ENCODE assay signal across 7 cellular contexts in the genomic region with DNA sequence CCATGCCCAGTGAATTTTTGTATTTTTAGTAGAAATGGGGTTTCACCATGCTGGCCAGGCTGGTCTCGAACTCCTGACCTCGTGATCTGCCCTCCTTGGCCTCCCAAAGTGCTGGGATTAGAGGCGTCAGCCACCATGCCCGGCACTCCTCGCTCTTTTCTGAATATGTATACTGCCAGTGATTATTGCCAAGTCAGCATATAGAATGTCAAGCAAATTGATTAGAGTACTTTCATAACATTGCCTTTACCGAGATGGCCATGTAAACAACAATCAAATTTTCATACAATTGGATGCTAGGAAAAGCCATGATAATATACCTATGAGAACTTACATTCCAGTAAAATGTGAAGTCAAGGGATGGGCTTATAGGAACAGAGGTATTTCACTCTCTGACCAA. TPM values are rescaled to one million over a fixed set of nuclear protein-coding genes. Genes with fewer than 3 reads are reported as not detected.
DNase-seq lines count a peak whose midpoint lies in the region; ATAC-seq, FAIRE-seq and TF ChIP-seq lines count a peak whose summit lies in the region.
"Not testable (repeated sequence)": the region's sequence is repeated elsewhere in the genome, so short reads cannot be mapped to it uniquely, and the experiment has no call there.
"Had no signal": no experiment of that assay in that cellular context is flagged by ENCODE, and none has a peak within 500 bp of the region (broad histone marks: within the 10 kb centered on the region; RNA-seq: fewer than 3 reads in every experiment).

No MANE protein-coding gene starts in this region.

- H3K18ac ChIP-seq in IMR-90 (ENCODE audit: low read depth, low read length), result not testable (repeated sequence)

- ATAC-seq in IMR-90 (ENCODE audit: low read depth); activated T-cell treated with anti-CD3 and anti-CD28 coated beads, Interleukin-2, amount 50 U/mL, for 72 hours (replicated peaks in 1 of 2); K562; HepG2; stimulated activated naive B cell treated with anti-CD40 and anti-IgM and Interleukin-4, amounts not matched to agents 10 μg/mL and 1 μg/mL and 100 μg/mL, for 72 hours (replicated peaks): not testable (repeated sequence)

- not testable (repeated sequence) for H3K79me2 ChIP-seq in K562 (ENCODE audit: control insufficient read depth, insufficient read depth, low read length); HepG2 (ENCODE audit: insufficient read depth, low read length)

- not testable (repeated sequence) for H4K91ac ChIP-seq in IMR-90 (ENCODE audit: insufficient read depth, low read depth, low read length)

- peaks cover 2 to 11% of the 10 kb centered on the region in 2 donors for H3K36me3 Mint-ChIP-seq in activated T-cell treated with anti-CD3 and anti-CD28 coated beads, Interleukin-2, amount 50 U/mL, for 72 hours (ENCODE audit: insufficient read depth in 2 of 2)
- H3K36me3 Mint-ChIP-seq in stimulated activated naive B cell treated with anti-CD40 and anti-IgM and Interleukin-4, amounts not matched to agents 10 μg/mL and 1 μg/mL and 100 μg/mL, for 72 hours, result peaks cover 12 to 22% of the 10 kb centered on the region in 2 donors

- FAIRE-seq in GM12892 (lab: Jason Lieb, UNC), result peak; percentile 14
- FAIRE-seq in K562 (lab: Jason Lieb, UNC); HepG2 (lab: Jason Lieb, UNC): not testable (repeated sequence)

- H3K14ac ChIP-seq in IMR-90 (replicated peaks; ENCODE audit: low read depth, low read length), result not testable (repeated sequence)

- H2BK120ac ChIP-seq in IMR-90 (ENCODE audit: low read depth, low read length), result not testable (repeated sequence)

- WGBS in IMR-90 (ENCODE audit: extremely low coverage in 2 of 2, insufficient read length in 1 of 2), 2 experiments, result 20% methylated on average over 1 of the region's 6 CpGs; no CpG with 5 or more reads in 1 of the 2 experiments
- 0% methylated on average over 6 of the region's 6 CpGs for WGBS in K562 (ENCODE audit: insufficient coverage, low coverage, missing lambda C conversion rate)
- WGBS in HepG2 (ENCODE audit: low lambda C conversion rate), result 17% methylated on average over 6 of the region's 6 CpGs

- not testable (repeated sequence) for H3K4ac ChIP-seq in IMR-90 (ENCODE audit: low read depth, low read length)

- H2AK9ac ChIP-seq in IMR-90 (replicated peaks; ENCODE audit: low read depth, low read length, poor library complexity), result not testable (repeated sequence)

- H3K23ac ChIP-seq in IMR-90 (ENCODE audit: low read depth, low read length), result not testable (repeated sequence)

- not testable (repeated sequence) for DNase-seq in GM12892 (ENCODE audit: insufficient read length); IMR-90; activated T-cell treated with anti-CD3 and anti-CD28 coated beads, Interleukin-2, amount 50 U/mL, for 72 hours; K562 (ENCODE audit: extremely low read depth in 1 of 4, low spot score in 3 of 4); HepG2 (ENCODE audit: low spot score); stimulated activated naive B cell treated with anti-CD40 and anti-IgM and Interleukin-4, amounts not matched to agents 10 μg/mL and 1 μg/mL and 100 μg/mL, for 72 hours

- not testable (repeated sequence) for TF ChIP-seq EP300 in K562 (IDR thresholded peaks at IDR 0.05; ENCODE audit: low read length); HepG2 (IDR thresholded peaks at IDR 0.05; ENCODE audit: low read depth in 2 of 2, low read length in 2 of 2); HepG2 (CRISPR knock-in tag; IDR thresholded peaks at IDR 0.05; ENCODE audit: borderline replicate concordance)

- not testable (repeated sequence) for H2AFZ ChIP-seq in IMR-90 (replicated peaks; ENCODE audit: low read length, poor library complexity); K562 (ENCODE audit: low read depth, low read length); HepG2 (ENCODE audit: low read length)

- BruUV-seq in IMR-90 (replicated peaks; lab: Mats Ljungman, UMichigan); K562 (replicated peaks; lab: Mats Ljungman, UMichigan); HepG2 (replicated peaks; lab: Mats Ljungman, UMichigan): not testable (repeated sequence)

- not testable (repeated sequence) for H3K9ac ChIP-seq in IMR-90 (ENCODE audit: low read depth, low read length); K562 (ENCODE audit: insufficient read depth in 1 of 2, low read depth in 2 of 2, low read length in 2 of 2); HepG2 (ENCODE audit: insufficient read depth, low read depth, low read length)

- not testable (repeated sequence) for TF ChIP-seq CTCF in IMR-90 (conservative IDR thresholded peaks at IDR 0.05; ENCODE audit: low read depth, low read length); K562 (IDR thresholded peaks at IDR 0.05 in 2 of 3, conservative IDR thresholded peaks at IDR 0.05 in 1 of 3; ENCODE audit: insufficient read depth in 2 of 3, low read depth in 1 of 3, low read length in 3 of 3); HepG2 (CRISPR knock-in tag; IDR thresholded peaks at IDR 0.05)

- not testable (repeated sequence) for H2BK5ac ChIP-seq in IMR-90 (ENCODE audit: low read depth, low read length, poor library complexity, severe bottlenecking)

- peaks cover 47% of the 10 kb centered on the region for H3K4me1 Mint-ChIP-seq in activated T-cell treated with anti-CD3 and anti-CD28 coated beads, Interleukin-2, amount 50 U/mL, for 72 hours (ENCODE audit: low read depth)
- peaks cover 47 to 67% of the 10 kb centered on the region in 2 donors for H3K4me1 Mint-ChIP-seq in stimulated activated naive B cell treated with anti-CD40 and anti-IgM and Interleukin-4, amounts not matched to agents 10 μg/mL and 1 μg/mL and 100 μg/mL, for 72 hours

- not testable (repeated sequence) for TF ChIP-seq RAD21 in IMR-90 (IDR thresholded peaks at IDR 0.05; ENCODE audit: low read length); K562 (CRISPR knock-in tag; conservative IDR thresholded peaks at IDR 0.05 in 1 of 2, IDR thresholded peaks at IDR 0.05 in 1 of 2); HepG2 (CRISPR knock-in tag; IDR thresholded peaks at IDR 0.05)

- not testable (repeated sequence) for H2BK20ac ChIP-seq in IMR-90 (ENCODE audit: low read depth, low read length)

- H3K36me3 ChIP-seq in IMR-90 (ENCODE audit: control insufficient read depth, insufficient read depth, low read length); K562 (ENCODE audit: control insufficient read depth, insufficient read depth, low read length); HepG2 (replicated peaks in 1 of 2; ENCODE audit: control insufficient read depth in 1 of 2, insufficient read depth in 2 of 2, low read length in 2 of 2): not testable (repeated sequence)

- not testable (repeated sequence) for H4K8ac ChIP-seq in IMR-90 (ENCODE audit: low read depth in 2 of 2, low read length in 2 of 2)

- not testable (repeated sequence) for H2AK5ac ChIP-seq in IMR-90 (ENCODE audit: low read depth, low read length)

- not testable (repeated sequence) for H3K4me3 ChIP-seq in IMR-90 (ENCODE audit: insufficient read depth, low read depth, low read length); K562; HepG2 (replicated peaks in 1 of 3; ENCODE audit: insufficient read depth in 1 of 3, low read depth in 2 of 3, low read length in 3 of 3)

- in situ Hi-C loops in IMR-90 (cut with MboI; ENCODE audit: low sequenced_read_pairs); K562 (cut with MboI); HepG2 (cut with HindIII; ENCODE audit: extremely low pct_ligation_motif_present, low pct_unique_long_range_greater_than_20kb): not testable (repeated sequence)

- not testable (repeated sequence) for H3K27ac ChIP-seq in IMR-90 (ENCODE audit: insufficient read depth, low read length); K562 (ENCODE audit: extremely low read depth, low read depth, low read length); HepG2 (ENCODE audit: extremely low read length, insufficient read depth, low read length)

- H3K27ac Mint-ChIP-seq in activated T-cell treated with anti-CD3 and anti-CD28 coated beads, Interleukin-2, amount 50 U/mL, for 72 hours, result peak overlapping the region; percentile 48
- H3K27ac Mint-ChIP-seq in stimulated activated naive B cell treated with anti-CD40 and anti-IgM and Interleukin-4, amounts not matched to agents 10 μg/mL and 1 μg/mL and 100 μg/mL, for 72 hours, result peak overlapping the region; percentile 88

- not testable (repeated sequence) for H2BK15ac ChIP-seq in IMR-90 (ENCODE audit: low read depth, low read length)

- H3K9me3 Mint-ChIP-seq in activated T-cell treated with anti-CD3 and anti-CD28 coated beads, Interleukin-2, amount 50 U/mL, for 72 hours, result peaks cover 10 to 13% of the 10 kb centered on the region in 2 donors
- H3K9me3 Mint-ChIP-seq in stimulated activated naive B cell treated with anti-CD40 and anti-IgM and Interleukin-4, amounts not matched to agents 10 μg/mL and 1 μg/mL and 100 μg/mL, for 72 hours, result not testable (repeated sequence)

- not testable (repeated sequence) for H3K4me1 ChIP-seq in IMR-90 (ENCODE audit: control insufficient read depth, insufficient read depth, low read length); K562 (replicated peaks in 1 of 2; ENCODE audit: control insufficient read depth in 2 of 2, insufficient read depth in 2 of 2, low read length in 2 of 2); HepG2 (ENCODE audit: insufficient read depth, low read length)

- H3K9me3 ChIP-seq in IMR-90 (ENCODE audit: control insufficient read depth, insufficient read depth, low read length); K562 (replicated peaks; ENCODE audit: control insufficient read depth, insufficient read depth, low read depth, low read length); HepG2 (ENCODE audit: low read length): not testable (repeated sequence)

- intact Hi-C loops in IMR-90 (cut with micrococcal nuclease); K562 (cut with micrococcal nuclease); HepG2 (cut with micrococcal nuclease; ENCODE audit: unreplicated experiment): not testable (repeated sequence)

- TF ChIP-seq POLR2A in GM12892 (IDR thresholded peaks at IDR 0.05; ENCODE audit: low read depth, low read length); IMR-90 (IDR thresholded peaks at IDR 0.05; ENCODE audit: low read depth, low read length); K562 (conservative IDR thresholded peaks at IDR 0.05); HepG2 (IDR thresholded peaks at IDR 0.05; ENCODE audit: insufficient read depth in 1 of 2, low read depth in 2 of 2, low read length in 2 of 2): not testable (repeated sequence)

- dilution Hi-C loops in IMR-90 (cut with HindIII; ENCODE audit: low sequenced_read_pairs, unreplicated experiment), result not testable (repeated sequence)

- not testable (repeated sequence) for H4K20me1 ChIP-seq in IMR-90 (ENCODE audit: insufficient read depth, low read length); K562 (replicated peaks; ENCODE audit: control insufficient read depth, insufficient read depth, low read length); HepG2 (ENCODE audit: insufficient read depth, low read length)

- H3K4me3 Mint-ChIP-seq in activated T-cell treated with anti-CD3 and anti-CD28 coated beads, Interleukin-2, amount 50 U/mL, for 72 hours, result not testable (repeated sequence)
- H3K4me3 Mint-ChIP-seq in stimulated activated naive B cell treated with anti-CD40 and anti-IgM and Interleukin-4, amounts not matched to agents 10 μg/mL and 1 μg/mL and 100 μg/mL, for 72 hours, result peak overlapping the region in 1 of 2 donors; percentile 56

- H3K56ac ChIP-seq in IMR-90 (ENCODE audit: extremely low read depth, insufficient read depth, low read length), result not testable (repeated sequence)

- CTCF ChIA-PET in IMR-90 (lab: Yijun Ruan, JAX); K562 (lab: Yijun Ruan, JAX; ENCODE audit: low intra/inter-chr PET ratio); HepG2 (lab: Yijun Ruan, JAX; ENCODE audit: low intra/inter-chr PET ratio, low total read pairs): not testable (repeated sequence)

- H3K27me3 ChIP-seq in IMR-90 (ENCODE audit: control insufficient read depth, insufficient read depth, low read length); K562 (ENCODE audit: control insufficient read depth in 2 of 2, insufficient read depth in 2 of 2, low read length in 2 of 2); HepG2 (ENCODE audit: control insufficient read depth in 1 of 2, insufficient read depth in 2 of 2, low read length in 2 of 2): not testable (repeated sequence)

- H3K9me1 ChIP-seq in IMR-90 (ENCODE audit: insufficient read depth, low read length); K562 (ENCODE audit: control insufficient read depth, insufficient read depth, low read length): not testable (repeated sequence)

- not testable (repeated sequence) for H3K79me1 ChIP-seq in IMR-90 (ENCODE audit: low read depth in 1 of 2, low read length in 2 of 2)

- H4K5ac ChIP-seq in IMR-90 (ENCODE audit: low read depth, low read length), result not testable (repeated sequence)

- H3K4me2 ChIP-seq in IMR-90 (ENCODE audit: low read depth, low read length); K562 (ENCODE audit: insufficient read depth, low read length); HepG2 (ENCODE audit: low read depth, low read length): not testable (repeated sequence)

- POLR2A ChIA-PET in IMR-90 (lab: Charles Lee; ENCODE audit: unreplicated experiment); K562 (lab: Yijun Ruan, JAX); HepG2 (lab: Yijun Ruan, JAX): not testable (repeated sequence)

- not testable (repeated sequence) for H3K27me3 Mint-ChIP-seq in activated T-cell treated with anti-CD3 and anti-CD28 coated beads, Interleukin-2, amount 50 U/mL, for 72 hours (ENCODE audit: low read depth); stimulated activated naive B cell treated with anti-CD40 and anti-IgM and Interleukin-4, amounts not matched to agents 10 μg/mL and 1 μg/mL and 100 μg/mL, for 72 hours

RNA-seq across cellular contexts. Expression of a gene that starts 8.2 kb away (rescaled TPM):
- polyA plus RNA-seq in GM12892 (2012; ENCODE audit: missing spikeins), result 0.59 TPM
- total RNA-seq in IMR-90 (2012; rRNA removed) (not detected in 2 replicates), K562 (2014; rRNA removed) (not detected in 2 replicates), K562 (2014; rRNA removed; fragmentation: Illumina TruSeq; extraction: Trizol) (not detected in 2 replicates), K562 (2015; rRNA removed; fragmentation: Illumina TruSeq; extraction: Trizol) (not detected in 2 replicates), K562 (2021) (not detected in 2 replicates), HepG2 (2016; rRNA removed; fragmentation: Illumina TruSeq; extraction: Trizol) (not detected in 2 replicates)
- polyA plus RNA-seq in IMR-90 (2012; rRNA removed) (not detected in 2 replicates), K562 (2011; rRNA removed) (not detected in 2 replicates), K562 (2014; fragmentation: Illumina TruSeq; extraction: Trizol) (0.04 TPM in 1 of 2 replicates, not detected in the other), K562 (2014; fragmentation: Nextera tagmentation; extraction: Ambion mirVana) (under 1 TPM in 1 of 2 experiments, not detected in 1; 0.04 TPM), K562 (2014; rRNA removed) (not detected in 2 replicates), HepG2 (2011; rRNA removed) (not detected in 2 replicates)
- not detected in 2 replicates for polyA plus RNA-seq in IMR-90 (2012; cell fraction: cytosol; rRNA removed)
- not detected in 2 replicates for polyA plus RNA-seq in IMR-90 (2012; cell fraction: nucleus; rRNA removed; ENCODE audit: low replicate concordance)
- 1 to 10 TPM; 1.9 TPM for total RNA-seq in activated T-cell treated with anti-CD3 and anti-CD28 coated beads, Interleukin-2, amount 50 U/mL, for 72 hours
- total RNA-seq in K562 (2011; cell fraction: chromatin; rRNA removed; ENCODE audit: low replicate concordance), result not detected in 2 replicates
- not detected in 2 replicates for total RNA-seq in K562 (2011; cell fraction: nucleolus; rRNA removed)
- total RNA-seq in K562 (2011; cell fraction: nucleoplasm; rRNA removed), result not detected in 2 replicates
- not detected in 2 replicates for polyA plus RNA-seq in K562 (2011; cell fraction: cytosol; rRNA removed)
- not detected in 2 replicates for polyA plus RNA-seq in K562 (2011; cell fraction: nucleus; rRNA removed)
- polyA plus RNA-seq in K562 (2012), result 0.08 and 0.10 TPM in 2 replicates
- polyA minus RNA-seq in K562 (2011; rRNA and poly(A)+ RNA removed), result not detected in 2 replicates
- not detected in 2 replicates for polyA minus RNA-seq in K562 (2011; cell fraction: cytosol; rRNA and poly(A)+ RNA removed)
- polyA minus RNA-seq in K562 (2011; cell fraction: nucleus; rRNA and poly(A)+ RNA removed), result not detected in 2 replicates
- total RNA-seq in HepG2 (2016; cell fraction: cytosol; rRNA removed; fragmentation: Illumina TruSeq; extraction: Trizol; ENCODE audit: low read depth), result not detected in 2 replicates
- total RNA-seq in HepG2 (2016; cell fraction: insoluble cytoplasmic fraction; rRNA removed; fragmentation: Illumina TruSeq; extraction: Trizol), result not detected in 2 replicates
- not detected in 2 replicates for total RNA-seq in HepG2 (2016; cell fraction: membrane; rRNA removed; fragmentation: Illumina TruSeq; extraction: Trizol)
- not detected in 2 replicates for total RNA-seq in HepG2 (2016; cell fraction: nucleus; rRNA removed; fragmentation: Illumina TruSeq; extraction: Trizol)
- not detected in 2 replicates for polyA plus RNA-seq in HepG2 (2011; cell fraction: cytosol; rRNA removed)
- polyA plus RNA-seq in HepG2 (2011; cell fraction: nucleus; rRNA removed), result not detected in 2 replicates
- polyA plus RNA-seq in HepG2 (2012), result not detected in 2 replicates
- not detected in 2 replicates for polyA plus RNA-seq in HepG2 (2016; cell fraction: cytosol; fragmentation: Illumina TruSeq; extraction: Trizol; ENCODE audit: low read depth)
- polyA plus RNA-seq in HepG2 (2016; cell fraction: insoluble cytoplasmic fraction; fragmentation: Illumina TruSeq; extraction: Trizol; ENCODE audit: low read depth), result not detected in 2 replicates
- not detected in 2 replicates for polyA plus RNA-seq in HepG2 (2016; cell fraction: membrane; fragmentation: Illumina TruSeq; extraction: Trizol; ENCODE audit: low read depth)
- not detected in 2 replicates for polyA plus RNA-seq in HepG2 (2016; cell fraction: nucleus; fragmentation: Illumina TruSeq; extraction: Trizol; ENCODE audit: insufficient read depth, low read depth)
- polyA minus RNA-seq in HepG2 (2011; rRNA and poly(A)+ RNA removed; ENCODE audit: low replicate concordance), result not detected in 2 replicates
- polyA minus RNA-seq in HepG2 (2011; cell fraction: cytosol; rRNA and poly(A)+ RNA removed), result not detected in 2 replicates
- not detected in 2 replicates for polyA minus RNA-seq in HepG2 (2011; cell fraction: nucleus; rRNA and poly(A)+ RNA removed)
- polyA plus RNA-seq: BJ had no signal
